Comparison of ENCODE assay signal across 1 cellular context in genomic region chr20:25299801-25300200, GRCh38.
TF ChIP-seq lines count a peak whose summit lies in the region.

No MANE protein-coding gene starts in this region.

TF ChIP-seq in IMR-90, 13 proteins besides CTCF, POLR2A, EP300 and RAD21 (continued from another document):
- TF ChIP-seq FOS (IDR thresholded peaks at IDR 0.05; ENCODE audit: low read depth, low read length) = no peak
- TF ChIP-seq, protein P1, sequence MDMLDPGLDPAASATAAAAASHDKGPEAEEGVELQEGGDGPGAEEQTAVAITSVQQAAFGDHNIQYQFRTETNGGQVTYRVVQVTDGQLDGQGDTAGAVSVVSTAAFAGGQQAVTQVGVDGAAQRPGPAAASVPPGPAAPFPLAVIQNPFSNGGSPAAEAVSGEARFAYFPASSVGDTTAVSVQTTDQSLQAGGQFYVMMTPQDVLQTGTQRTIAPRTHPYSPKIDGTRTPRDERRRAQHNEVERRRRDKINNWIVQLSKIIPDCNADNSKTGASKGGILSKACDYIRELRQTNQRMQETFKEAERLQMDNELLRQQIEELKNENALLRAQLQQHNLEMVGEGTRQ (IDR thresholded peaks at IDR 0.05; ENCODE audit: low read depth, low read length) = no peak
